In genomic region chr1:186059311-186059710, GRCh38 we compare ENCODE assay signal across 16 cellular contexts.
DNase-seq lines count a peak whose midpoint lies in the region; ATAC-seq, FAIRE-seq and TF ChIP-seq lines count a peak whose summit lies in the region.
"Had no signal": no experiment of that assay in that cellular context is flagged by ENCODE, and none has a peak within 500 bp of the region (broad histone marks: within the 10 kb centered on the region; RNA-seq: fewer than 3 reads in every experiment).

No MANE protein-coding gene starts in this region.

- H4K20me1 ChIP-seq in keratinocyte (ENCODE audit: control insufficient read depth, extremely low read depth, insufficient read depth, low read length) (no peaks in the 10 kb centered on the region), neural progenitor cell (ENCODE audit: low read depth) (no peaks in the 10 kb centered on the region)
- H4K20me1 ChIP-seq: BLaER1 treated with 17β-estradiol and CSF1 and Interleukin-3, amounts not matched to agents 10 nM and 100 nM had no signal

- peak overlapping the region; percentile 12 for H3K4me2 ChIP-seq in keratinocyte (ENCODE audit: control insufficient read depth, extremely low read depth, insufficient read depth, low read depth, low read length)
- no peak overlapping the region for H3K4me2 ChIP-seq in neural progenitor cell
- H3K4me2 ChIP-seq: smooth muscle cell had no signal

- H3K9me3 Mint-ChIP-seq in neural progenitor cell: no peaks in the 10 kb centered on the region
- H3K9me3 Mint-ChIP-seq: endodermal cell had no signal

- H3K27ac ChIP-seq in SK-N-MC: peak overlapping the region; percentile 78
- peak overlapping the region; percentile 49 for H3K27ac ChIP-seq in keratinocyte (ENCODE audit: control insufficient read depth, insufficient read depth, low read length)
- no peak overlapping the region for H3K27ac ChIP-seq in neural progenitor cell
- H3K27ac ChIP-seq: BLaER1 treated with 17β-estradiol and CSF1 and Interleukin-3, amounts not matched to agents 10 nM and 100 nM had no signal

- H3K9me3 ChIP-seq in SK-N-MC (ENCODE audit: low read depth, low read length): no peaks in the 10 kb centered on the region
- H3K9me3 ChIP-seq in keratinocyte (ENCODE audit: control insufficient read depth, low read depth, low read length): no peaks in the 10 kb centered on the region
- H3K9me3 ChIP-seq in neural progenitor cell (ENCODE audit: low read depth): no peaks in the 10 kb centered on the region
- H3K9me3 ChIP-seq: BLaER1 treated with 17β-estradiol and CSF1 and Interleukin-3, amounts not matched to agents 10 nM and 100 nM had no signal

- FAIRE-seq in keratinocyte (lab: Jason Lieb, UNC): peak; percentile 72

- no peak overlapping the region for H3K4me3 Mint-ChIP-seq in neural progenitor cell
- H3K4me3 Mint-ChIP-seq: activated CD4-positive, alpha-beta T cell treated with anti-CD3 and anti-CD28 coated beads for 36 hours; activated naive CD8-positive, alpha-beta T cell; endodermal cell had no signal

- H2AFZ ChIP-seq in keratinocyte (ENCODE audit: control insufficient read depth, low read length) (peak overlapping the region; percentile 40), neural progenitor cell (replicated peaks) (no peak overlapping the region)

- H3K27me3 Mint-ChIP-seq in neural progenitor cell (ENCODE audit: insufficient read depth, low read depth): no peaks in the 10 kb centered on the region

- dilution Hi-C loops in keratinocyte (cut with MboI; ENCODE audit: extremely low pct_ligation_motif_present, low sequenced_read_pairs): no loop called here

- H3K9ac ChIP-seq in SK-N-MC (ENCODE audit: insufficient read length): no peak overlapping the region
- peak overlapping the region; percentile 31 for H3K9ac ChIP-seq in keratinocyte (ENCODE audit: control insufficient read depth, extremely low read depth, insufficient read depth, low read length)
- H3K9ac ChIP-seq in neural progenitor cell: no peak overlapping the region
- H3K9ac ChIP-seq: BLaER1 treated with 17β-estradiol and CSF1 and Interleukin-3, amounts not matched to agents 10 nM and 100 nM had no signal

- H3K36me3 ChIP-seq in SK-N-MC (ENCODE audit: insufficient read depth, low read length) (peaks cover 54% of the 10 kb centered on the region), keratinocyte (ENCODE audit: control insufficient read depth in 2 of 2, extremely low read depth in 1 of 2, insufficient read depth in 2 of 2, low read length in 2 of 2) (no peaks in the 10 kb centered on the region), neural progenitor cell (no peaks in the 10 kb centered on the region)
- H3K36me3 ChIP-seq: BLaER1 treated with 17β-estradiol and CSF1 and Interleukin-3, amounts not matched to agents 10 nM and 100 nM had no signal

- H3K27ac Mint-ChIP-seq in neural progenitor cell: no peak overlapping the region
- H3K27ac Mint-ChIP-seq: activated CD4-positive, alpha-beta T cell treated with anti-CD3 and anti-CD28 coated beads for 36 hours; activated naive CD8-positive, alpha-beta T cell; endodermal cell had no signal

- TF ChIP-seq CTCF in keratinocyte (optimal IDR thresholded peaks at IDR 0.05 in 1 of 3, IDR thresholded peaks at IDR 0.05 in 1 of 3, conservative IDR thresholded peaks at IDR 0.05 in 1 of 3; ENCODE audit: extremely low read depth in 1 of 3, insufficient read depth in 2 of 3, low read length in 3 of 3) (no peak), neural progenitor cell (IDR thresholded peaks at IDR 0.05) (no peak)

- no peaks in the 10 kb centered on the region for H3K79me2 ChIP-seq in keratinocyte (ENCODE audit: control insufficient read depth, insufficient read depth, low read length)
- no peaks in the 10 kb centered on the region for H3K79me2 ChIP-seq in neural progenitor cell (ENCODE audit: low read depth)

- H3K27me3 ChIP-seq in keratinocyte (ENCODE audit: control insufficient read depth, extremely low read depth, insufficient read depth, low read length): no peaks in the 10 kb centered on the region
- H3K27me3 ChIP-seq in neural progenitor cell: no peaks in the 10 kb centered on the region
- H3K27me3 ChIP-seq: BLaER1 treated with 17β-estradiol and CSF1 and Interleukin-3, amounts not matched to agents 10 nM and 100 nM had no signal

- DNase-seq in ACHN (peak; percentile 13), SK-N-MC (ENCODE audit: low read depth, low spot score) (no peak), keratinocyte (ENCODE audit: low read depth, low spot score) (no peak), HCEC 1CT (no peak), neural progenitor cell (ENCODE audit: low spot score) (no peak)
- DNase-seq in effector CD4-positive, alpha-beta T cell: no peak
- DNase-seq: activated CD4-positive, alpha-beta T cell treated with anti-CD3 and anti-CD28 coated beads for 36 hours; endodermal cell; mesendoderm; SIG-M5; stimulated activated naive CD8-positive, alpha-beta T cell treated with anti-CD3 and anti-CD28 coated beads, Interleukin-15, Interleukin-2, amounts not matched to agents 100 U/mL and 50 U/mL, for 24 hours had no signal

- H3K4me1 ChIP-seq in keratinocyte (ENCODE audit: control insufficient read depth, extremely low read depth, insufficient read depth, low read length) (peaks cover 17% of the 10 kb centered on the region), neural progenitor cell (no peaks in the 10 kb centered on the region)

- H3K4me1 Mint-ChIP-seq in neural progenitor cell: no peaks in the 10 kb centered on the region
- H3K4me1 Mint-ChIP-seq: activated CD4-positive, alpha-beta T cell treated with anti-CD3 and anti-CD28 coated beads for 36 hours; endodermal cell had no signal

- ATAC-seq in GM19467 (IDR thresholded peaks at IDR 0.05; ENCODE audit: unreplicated experiment) (peak; percentile 55), HG03439 (IDR thresholded peaks at IDR 0.05; ENCODE audit: unreplicated experiment) (no peak)
- ATAC-seq: activated CD4-positive, alpha-beta T cell treated with anti-CD3 and anti-CD28 coated beads for 36 hours; stimulated activated naive CD8-positive, alpha-beta T cell treated with anti-CD3 and anti-CD28 coated beads, Interleukin-15, Interleukin-2, amounts not matched to agents 100 U/mL and 50 U/mL, for 24 hours had no signal

- in situ Hi-C loops in ACHN (cut with HindIII; ENCODE audit: low pct_ligation_motif_present, low pct_unique_long_range_greater_than_20kb, low sequenced_read_pairs): no loop called here

- 0 out of 2 replicates have a peak overlapping the region, but pooled peaks have one; percentile 18 for H3K4me3 ChIP-seq in SK-N-MC
- no peak overlapping the region for H3K4me3 ChIP-seq in keratinocyte (ENCODE audit: control insufficient read depth in 2 of 3, extremely low read depth in 1 of 3, insufficient read depth in 2 of 3, low read depth in 1 of 3, low read length in 3 of 3)
- H3K4me3 ChIP-seq in neural progenitor cell: no peak overlapping the region
- H3K4me3 ChIP-seq: BLaER1 treated with 17β-estradiol and CSF1 and Interleukin-3, amounts not matched to agents 10 nM and 100 nM; smooth muscle cell had no signal

- H3K36me3 Mint-ChIP-seq in neural progenitor cell: no peaks in the 10 kb centered on the region
- H3K36me3 Mint-ChIP-seq: activated naive CD8-positive, alpha-beta T cell had no signal

- H3K9me1 ChIP-seq in keratinocyte (ENCODE audit: control insufficient read depth, extremely low read depth, insufficient read depth, low read length): no peaks in the 10 kb centered on the region

- no peaks in the 10 kb centered on the region for H3F3A ChIP-seq in neural progenitor cell (ENCODE audit: low read depth)
